In genomic region chrX:14851526-14851925, GRCh38 we compare ENCODE assay signal across 26 cellular contexts. TPM values are rescaled to one million over a fixed set of nuclear protein-coding genes. Genes with fewer than 3 reads are reported as not detected.
"Had no signal": no experiment of that assay in that cellular context is flagged by ENCODE, and none has a peak within 500 bp of the region (broad histone marks: within the 10 kb centered on the region; RNA-seq: fewer than 3 reads in every experiment).

No MANE protein-coding gene starts in this region.

- DNase-seq: activated CD4-positive, alpha-beta T cell treated with anti-CD3 and anti-CD28 coated beads for 4 hours; activated CD4-positive, alpha-beta T cell treated with anti-CD3 and anti-CD28 coated beads, Interleukin-2, amount 50 U/mL, for 4 hours; activated effector memory CD4-positive, alpha-beta T cell treated with anti-CD3 and anti-CD28 coated beads, Interleukin-2, amount 50 U/mL, for 16 hours; activated naive CD4-positive, alpha-beta T cell treated with anti-CD3 and anti-CD28 coated beads for 36 hours; activated naive CD8-positive, alpha-beta T cell treated with anti-CD3 and anti-CD28 coated beads for 36 hours; adrenal gland; cerebellar nuclear complex; colonic mucosa; effector memory CD4-positive, alpha-beta T cell; gastrocnemius medialis; glutamatergic neuron; left ventricle myocardium superior; naive B cell; nucleus accumbens; psoas muscle; stimulated activated naive CD4-positive, alpha-beta T cell; tibial artery; upper lobe of right lung had no signal

- H3K4me3 Mint-ChIP-seq: activated naive CD4-positive, alpha-beta T cell treated with anti-CD3 and anti-CD28 coated beads for 36 hours; activated naive CD8-positive, alpha-beta T cell treated with anti-CD3 and anti-CD28 coated beads for 36 hours; brain; mesothelial cell of epicardium had no signal

- H3K9me3 ChIP-seq: adrenal gland, ascending aorta, colonic mucosa, gastrocnemius medialis, psoas muscle, right atrium auricular region, suprapubic skin, tibial artery, upper lobe of right lung had no signal

- H3K4me1 ChIP-seq: adrenal gland, ascending aorta, colonic mucosa, gastrocnemius medialis, parathyroid adenoma, psoas muscle, right atrium auricular region, suprapubic skin, tibial artery, upper lobe of right lung had no signal

- H3K4me3 ChIP-seq: adrenal gland, ascending aorta, cardiac muscle cell, colonic mucosa, gastrocnemius medialis, psoas muscle, right atrium auricular region, suprapubic skin, tibial artery, upper lobe of right lung had no signal

- H3K27ac ChIP-seq: adrenal gland, ascending aorta, cardiac muscle cell, colonic mucosa, gastrocnemius medialis, parathyroid adenoma, psoas muscle, right atrium auricular region, suprapubic skin, tibial artery, upper lobe of right lung, VCaP had no signal

- H3K36me3 ChIP-seq: adrenal gland, ascending aorta, cardiac muscle cell, colonic mucosa, gastrocnemius medialis, right atrium auricular region, suprapubic skin, tibial artery, upper lobe of right lung had no signal

- H3K27me3 Mint-ChIP-seq: activated naive CD8-positive, alpha-beta T cell treated with anti-CD3 and anti-CD28 coated beads for 36 hours; naive B cell had no signal

- ATAC-seq: gastrocnemius medialis, left ventricle myocardium superior, psoas muscle, upper lobe of right lung had no signal

- H3K27me3 ChIP-seq: adrenal gland, ascending aorta, cardiac muscle cell, colonic mucosa, gastrocnemius medialis, right atrium auricular region, suprapubic skin, tibial artery, upper lobe of right lung had no signal

- H3K4me1 Mint-ChIP-seq: brain had no signal

- H3K9ac ChIP-seq: parathyroid adenoma had no signal

- H3K9me3 Mint-ChIP-seq: activated naive CD4-positive, alpha-beta T cell treated with anti-CD3 and anti-CD28 coated beads for 36 hours; activated naive CD8-positive, alpha-beta T cell treated with anti-CD3 and anti-CD28 coated beads for 36 hours had no signal

- H3K27ac Mint-ChIP-seq: activated naive CD4-positive, alpha-beta T cell treated with anti-CD3 and anti-CD28 coated beads for 36 hours; activated naive CD8-positive, alpha-beta T cell treated with anti-CD3 and anti-CD28 coated beads for 36 hours; brain; mesothelial cell of epicardium had no signal

RNA-seq across cellular contexts. Expression of gene FANCB, which starts 21.3 kb away (rescaled TPM):
- total RNA-seq: ascending aorta had no signal
